Comparison of ENCODE assay signal across 12 cellular contexts in the genomic region with DNA sequence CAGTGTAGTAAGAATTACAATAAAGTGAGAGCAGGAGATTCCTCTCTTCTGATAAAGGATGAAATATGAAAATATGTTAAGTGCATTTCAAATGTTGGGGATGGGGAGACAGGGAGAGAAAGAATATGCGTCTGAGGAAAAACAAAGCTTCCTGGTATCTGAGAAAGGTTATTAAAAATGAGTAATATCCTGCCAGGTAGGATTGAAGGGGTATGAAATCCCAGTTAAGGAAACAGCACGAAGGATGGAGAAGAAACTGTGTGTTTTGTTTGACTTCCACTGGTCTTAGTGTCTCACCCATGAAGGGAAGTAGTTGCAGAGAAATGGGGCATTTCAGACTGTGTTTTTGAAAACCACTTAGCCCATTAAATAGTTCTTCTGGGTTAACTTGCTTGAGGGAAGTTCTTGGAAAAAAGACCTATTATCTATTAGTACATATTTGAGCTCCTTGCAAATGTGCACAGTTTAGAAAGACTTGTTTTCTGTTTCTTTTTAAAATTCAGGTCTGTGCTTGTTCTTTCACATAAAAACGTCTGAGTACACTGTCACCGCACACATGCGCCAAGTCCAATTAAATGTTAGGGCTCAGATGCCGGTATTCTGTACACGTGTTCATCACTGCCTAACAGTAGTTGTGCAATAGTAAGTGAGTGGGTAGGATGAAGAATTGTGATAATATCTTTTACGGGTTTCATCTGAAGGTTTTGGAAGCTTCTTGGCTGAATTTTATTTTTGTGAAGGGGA.
DNase-seq lines count a peak whose midpoint lies in the region; ATAC-seq and TF ChIP-seq lines count a peak whose summit lies in the region.
"Had no signal": no experiment of that assay in that cellular context is flagged by ENCODE, and none has a peak within 500 bp of the region (broad histone marks: within the 10 kb centered on the region; RNA-seq: fewer than 3 reads in every experiment).

No MANE protein-coding gene starts in this region.

- H3K27ac Mint-ChIP-seq in endothelial cell (ENCODE audit: unreplicated experiment): no peak overlapping the region

- TF ChIP-seq CTCF in foreskin keratinocyte (conservative IDR thresholded peaks at IDR 0.05) (no peak), omental fat pad (IDR thresholded peaks at IDR 0.05) (no peak), endothelial cell (IDR thresholded peaks at IDR 0.05; ENCODE audit: unreplicated experiment) (no peak)

- H3K27ac ChIP-seq in foreskin keratinocyte: peak overlapping the region; percentile 36
- H3K27ac ChIP-seq: C4-2B had no signal

- peaks cover 16% of the 10 kb centered on the region for H3K4me1 ChIP-seq in foreskin keratinocyte

- ATAC-seq in foreskin keratinocyte: peak; percentile 95
- ATAC-seq in omental fat pad (ENCODE audit: low FRiP score): peak; percentile 68
- no peak for ATAC-seq in HG03097 (IDR thresholded peaks at IDR 0.05; ENCODE audit: low FRiP score, unreplicated experiment)

- H3K36me3 Mint-ChIP-seq in endothelial cell (ENCODE audit: low read depth, unreplicated experiment): no peaks in the 10 kb centered on the region

- no peaks in the 10 kb centered on the region for H3K9me3 Mint-ChIP-seq in endothelial cell (ENCODE audit: unreplicated experiment)

- peaks cover 5% of the 10 kb centered on the region for H3K4me1 Mint-ChIP-seq in endothelial cell (ENCODE audit: unreplicated experiment)

- in situ Hi-C loops in ACHN (cut with HindIII; ENCODE audit: low pct_ligation_motif_present, low pct_unique_long_range_greater_than_20kb, low sequenced_read_pairs): no loop called here

- peaks cover 2% of the 10 kb centered on the region for H3K27me3 Mint-ChIP-seq in endothelial cell (ENCODE audit: unreplicated experiment)

- DNase-seq in AG20443 (ENCODE audit: low spot score) (peak; percentile 21), amygdala (lab: John Stamatoyannopoulos, UW) (peak in 30 of 56 donors; percentile 12 to 81 (median 32)), foreskin keratinocyte (peak; percentile 74 to 88), omental fat pad (ENCODE audit: low spot score) (no peak), ACHN (no peak), AML-193 (lab: John Stamatoyannopoulos, UW) (no peak), endothelial cell (ENCODE audit: low spot score) (no peak)
- DNase-seq: activated CD4-positive, alpha-beta T cell treated with anti-CD3 and anti-CD28 coated beads, Interleukin-2, amount 50 U/mL, for 4 hours; activated naive CD4-positive, alpha-beta T cell treated with anti-CD3 and anti-CD28 coated beads, Interleukin-2, amount 50 U/mL, for 16 hours; NCI-H510A treated with DMSO at 0.1 percent for 48 hours had no signal

- H3K4me3 Mint-ChIP-seq in endothelial cell (ENCODE audit: unreplicated experiment): no peak overlapping the region

- no peaks in the 10 kb centered on the region for H3K27me3 ChIP-seq in foreskin keratinocyte

Comparison
In these comparisons a context has a peak if more than half of its experiments do, and no peak if none do; other contexts are left out.
1. DNase-seq: peak in AG20443 (single experiment), amygdala (30 of 56) and foreskin keratinocyte (2 of 2); none in omental fat pad (single experiment), ACHN (single experiment), AML-193 (0 of 2) and endothelial cell (single experiment).